ENCODE assay signal across 23 cellular contexts in genomic region chr19:49883094-49883493, GRCh38. TPM values are rescaled to one million over a fixed set of nuclear protein-coding genes. Genes with fewer than 3 reads are reported as not detected.
DNase-seq lines count a peak whose midpoint lies in the region; ATAC-seq, FAIRE-seq and TF ChIP-seq lines count a peak whose summit lies in the region.
"Had no signal": no experiment of that assay in that cellular context is flagged by ENCODE, and none has a peak within 500 bp of the region (broad histone marks: within the 10 kb centered on the region; RNA-seq: fewer than 3 reads in every experiment).

No MANE protein-coding gene starts in this region.

- H3K36me3 ChIP-seq in HEK293 (ENCODE audit: control insufficient read depth in 2 of 2, insufficient read depth in 1 of 2, low read length in 2 of 2): peaks cover 13 to 62% of the 10 kb centered on the region in 2 experiments; a peak in 2 of 3 replicates
- peaks cover 55% of the 10 kb centered on the region for H3K36me3 ChIP-seq in K562 (ENCODE audit: control insufficient read depth, insufficient read depth, low read length)

- TF ChIP-seq POLR2A in K562 (conservative IDR thresholded peaks at IDR 0.05): no peak

- H3K4me3 ChIP-seq in HEK293 (ENCODE audit: low read depth, low read length) (no peak overlapping the region), K562 (no peak overlapping the region)
- H3K4me3 ChIP-seq: GM23248 had no signal

- WGBS in K562 (ENCODE audit: insufficient coverage, low coverage, missing lambda C conversion rate): 91% methylated on average over 5 of the region's 5 CpGs

- H3K27ac ChIP-seq in HEK293 (ENCODE audit: extremely low read depth, low read depth, low read length) (no peak overlapping the region), K562 (ENCODE audit: extremely low read depth, low read depth, low read length) (no peak overlapping the region)
- H3K27ac ChIP-seq: 22Rv1, GM23248 had no signal

- H3K9me3 Mint-ChIP-seq in activated CD4-positive, alpha-beta T cell treated with anti-CD3 and anti-CD28 coated beads for 36 hours (ENCODE audit: low read depth): no peaks in the 10 kb centered on the region
- H3K9me3 Mint-ChIP-seq in stimulated activated memory B cell treated with anti-CD40 and anti-IgM and Interleukin-4, amounts not matched to agents 10 μg/mL and 1 μg/mL and 100 μg/mL, for 72 hours: no peaks in the 10 kb centered on the region
- H3K9me3 Mint-ChIP-seq: CD4-positive, CD25-positive, alpha-beta regulatory T cell; CD8-positive, alpha-beta memory T cell; HFFc6; IgD-negative memory B cell had no signal

- H3K27me3 ChIP-seq in K562 (ENCODE audit: control insufficient read depth in 2 of 2, insufficient read depth in 2 of 2, low read length in 2 of 2): no peaks in the 10 kb centered on the region

- peaks cover 45% of the 10 kb centered on the region for H3K36me3 Mint-ChIP-seq in activated CD4-positive, alpha-beta T cell treated with anti-CD3 and anti-CD28 coated beads for 36 hours (ENCODE audit: low read depth)
- H3K36me3 Mint-ChIP-seq in stimulated activated memory B cell treated with anti-CD40 and anti-IgM and Interleukin-4, amounts not matched to agents 10 μg/mL and 1 μg/mL and 100 μg/mL, for 72 hours: peaks cover 65% of the 10 kb centered on the region

- H3K4me1 Mint-ChIP-seq in activated CD4-positive, alpha-beta T cell treated with anti-CD3 and anti-CD28 coated beads for 36 hours: peaks cover 12% of the 10 kb centered on the region
- H3K4me1 Mint-ChIP-seq in stimulated activated memory B cell treated with anti-CD40 and anti-IgM and Interleukin-4, amounts not matched to agents 10 μg/mL and 1 μg/mL and 100 μg/mL, for 72 hours: peaks cover 25% of the 10 kb centered on the region

- no peak overlapping the region for H3K4me3 Mint-ChIP-seq in activated CD4-positive, alpha-beta T cell treated with anti-CD3 and anti-CD28 coated beads for 36 hours
- H3K4me3 Mint-ChIP-seq in stimulated activated memory B cell treated with anti-CD40 and anti-IgM and Interleukin-4, amounts not matched to agents 10 μg/mL and 1 μg/mL and 100 μg/mL, for 72 hours: peak overlapping the region; percentile 32
- H3K4me3 Mint-ChIP-seq: HFFc6, IgD-negative memory B cell had no signal

- H2AFZ ChIP-seq in K562 (ENCODE audit: low read depth, low read length): no peak overlapping the region
- H2AFZ ChIP-seq: GM23248 had no signal

- peaks cover 4% of the 10 kb centered on the region for H3K4me1 ChIP-seq in HEK293 (ENCODE audit: control insufficient read depth, insufficient read depth, low read length)
- H3K4me1 ChIP-seq in K562 (replicated peaks in 1 of 2; ENCODE audit: control insufficient read depth in 2 of 2, insufficient read depth in 2 of 2, low read length in 2 of 2): peaks cover 6 to 61% of the 10 kb centered on the region in 2 experiments; a peak in 3 of 5 replicates

- no peak for DNase-seq in activated CD4-positive, alpha-beta T cell treated with anti-CD3 and anti-CD28 coated beads for 36 hours
- DNase-seq in activated CD4-positive, alpha-beta T cell treated with anti-CD3 and anti-CD28 coated beads for 4 hours: no peak
- DNase-seq in K562 (ENCODE audit: extremely low read depth in 1 of 4, low spot score in 3 of 4) (no peak), DMS 273 (lab: John Stamatoyannopoulos, UW; ENCODE audit: unreplicated experiment) (no peak), NCI-H69 (lab: John Stamatoyannopoulos, UW) (no peak), foreskin melanocyte (no peak)
- DNase-seq: C1 segment of cervical spinal cord; CD4-positive, CD25-positive, alpha-beta regulatory T cell; CD8-positive, alpha-beta memory T cell; DMS153; DMS79; GDM1; GM23248; HCEC 1CT; HFFc6; KG1 had no signal

- no peak for TF ChIP-seq EP300 in K562 (IDR thresholded peaks at IDR 0.05; ENCODE audit: low read length)

- no peak for TF ChIP-seq CTCF in HEK293 (tag by site-specific recombination; IDR thresholded peaks at IDR 0.05)
- no peak for TF ChIP-seq CTCF in K562 (IDR thresholded peaks at IDR 0.05 in 2 of 3, conservative IDR thresholded peaks at IDR 0.05 in 1 of 3; ENCODE audit: insufficient read depth in 2 of 3, low read depth in 1 of 3, low read length in 3 of 3)

- ATAC-seq in activated CD4-positive, alpha-beta T cell treated with anti-CD3 and anti-CD28 coated beads for 36 hours: no peak
- no peak for ATAC-seq in K562
- no peak for ATAC-seq in stimulated activated memory B cell treated with anti-CD40 and anti-IgM and Interleukin-4, amounts not matched to agents 10 μg/mL and 1 μg/mL and 100 μg/mL, for 72 hours
- ATAC-seq: HepG2 had no signal

- peaks cover 2% of the 10 kb centered on the region for H3K79me2 ChIP-seq in K562 (ENCODE audit: control insufficient read depth, insufficient read depth, low read length)

- no TSS peak for BruUV-seq in K562 (replicated peaks; lab: Mats Ljungman, UMichigan)

- CTCF ChIA-PET in activated CD4-positive, alpha-beta T cell treated with anti-CD3 and anti-CD28 coated beads for 36 hours (lab: Charles Lee): no interaction called here
- CTCF ChIA-PET in HEK293 (lab: Yijun Ruan, JAX): no interaction called here
- CTCF ChIA-PET in K562 (lab: Yijun Ruan, JAX; ENCODE audit: low intra/inter-chr PET ratio): no interaction called here

- peak overlapping the region; percentile 2 for H3K27ac Mint-ChIP-seq in activated CD4-positive, alpha-beta T cell treated with anti-CD3 and anti-CD28 coated beads for 36 hours
- no peak overlapping the region for H3K27ac Mint-ChIP-seq in stimulated activated memory B cell treated with anti-CD40 and anti-IgM and Interleukin-4, amounts not matched to agents 10 μg/mL and 1 μg/mL and 100 μg/mL, for 72 hours
- H3K27ac Mint-ChIP-seq: HFFc6 had no signal

- FAIRE-seq in K562 (lab: Jason Lieb, UNC): no peak
- FAIRE-seq: D721Med, H54, HepG2 had no signal

- H3K9me1 ChIP-seq in K562 (ENCODE audit: control insufficient read depth, insufficient read depth, low read length): no peaks in the 10 kb centered on the region

- H4K20me1 ChIP-seq in K562 (replicated peaks; ENCODE audit: control insufficient read depth, insufficient read depth, low read length): no peaks in the 10 kb centered on the region

- H3K9me3 ChIP-seq in HEK293 (ENCODE audit: control insufficient read depth, insufficient read depth, low read depth, low read length) (no peaks in the 10 kb centered on the region), K562 (replicated peaks; ENCODE audit: control insufficient read depth, insufficient read depth, low read depth, low read length) (no peaks in the 10 kb centered on the region)

- H3K4me2 ChIP-seq in K562 (ENCODE audit: insufficient read depth, low read length): no peak overlapping the region

- H3K9ac ChIP-seq in K562 (ENCODE audit: insufficient read depth in 1 of 2, low read depth in 2 of 2, low read length in 2 of 2): no peak overlapping the region
- H3K9ac ChIP-seq: GM23248 had no signal

- POLR2A ChIA-PET in activated CD4-positive, alpha-beta T cell treated with anti-CD3 and anti-CD28 coated beads for 36 hours (lab: Charles Lee): no interaction called here
- POLR2A ChIA-PET in HEK293 (lab: Yijun Ruan, JAX) (no interaction called here), K562 (lab: Yijun Ruan, JAX) (no interaction called here)

- H3K27me3 Mint-ChIP-seq in activated CD4-positive, alpha-beta T cell treated with anti-CD3 and anti-CD28 coated beads for 36 hours: no peaks in the 10 kb centered on the region
- no peaks in the 10 kb centered on the region for H3K27me3 Mint-ChIP-seq in stimulated activated memory B cell treated with anti-CD40 and anti-IgM and Interleukin-4, amounts not matched to agents 10 μg/mL and 1 μg/mL and 100 μg/mL, for 72 hours
- H3K27me3 Mint-ChIP-seq: CD4-positive, CD25-positive, alpha-beta regulatory T cell had no signal

- no peak for TF ChIP-seq RAD21 in K562 (CRISPR knock-in tag; conservative IDR thresholded peaks at IDR 0.05 in 1 of 2, IDR thresholded peaks at IDR 0.05 in 1 of 2)

- intact Hi-C loops in activated CD4-positive, alpha-beta T cell treated with anti-CD3 and anti-CD28 coated beads for 36 hours (cut with DNase I, micrococcal nuclease): no loop called here
- intact Hi-C loops in K562 (cut with micrococcal nuclease): no loop called here

- in situ Hi-C loops in K562 (cut with MboI): no loop called here

RNA-seq across cellular contexts. Expression of gene TBC1D17, which starts 5.6 kb away (rescaled TPM):
- total RNA-seq in activated CD4-positive, alpha-beta T cell treated with anti-CD3 and anti-CD28 coated beads for 36 hours: 10 to 100 TPM; 29.1 to 29.6 TPM
- total RNA-seq in K562 (2011; cell fraction: chromatin; rRNA removed; ENCODE audit: low replicate concordance): 34.8 and 78.7 TPM in 2 replicates
- 40.9 and 43.4 TPM in 2 replicates for total RNA-seq in K562 (2011; cell fraction: nucleolus; rRNA removed)
- 33.2 and 34.5 TPM in 2 replicates for total RNA-seq in K562 (2011; cell fraction: nucleoplasm; rRNA removed)
- total RNA-seq in K562 (2014; rRNA removed) (3.8 and 6.8 TPM in 2 replicates), K562 (2014; rRNA removed; fragmentation: Illumina TruSeq; extraction: Trizol) (2.6 and 3.2 TPM in 2 replicates), K562 (2015; rRNA removed; fragmentation: Illumina TruSeq; extraction: Trizol) (2.4 and 3.5 TPM in 2 replicates), K562 (2021) (14.2 and 16.0 TPM in 2 replicates)
- polyA plus RNA-seq in K562 (2011; rRNA removed) (7.4 and 10.5 TPM in 2 replicates), K562 (2014; fragmentation: Illumina TruSeq; extraction: Trizol) (8.7 and 11.7 TPM in 2 replicates), K562 (2014; fragmentation: Nextera tagmentation; extraction: Ambion mirVana) (under 1 TPM; 0.42 to 0.46 TPM), K562 (2014; rRNA removed) (14.7 and 18.2 TPM in 2 replicates)
- 8.7 and 14.7 TPM in 2 replicates for polyA plus RNA-seq in K562 (2011; cell fraction: cytosol; rRNA removed)
- polyA plus RNA-seq in K562 (2011; cell fraction: nucleus; rRNA removed): 33.2 and 48.4 TPM in 2 replicates
- polyA plus RNA-seq in K562 (2012): 15.8 and 16.9 TPM in 2 replicates
- 5.7 and 7.2 TPM in 2 replicates for polyA minus RNA-seq in K562 (2011; rRNA and poly(A)+ RNA removed)
- 9.1 and 9.2 TPM in 2 replicates for polyA minus RNA-seq in K562 (2011; cell fraction: cytosol; rRNA and poly(A)+ RNA removed)
- 12.3 and 15.3 TPM in 2 replicates for polyA minus RNA-seq in K562 (2011; cell fraction: nucleus; rRNA and poly(A)+ RNA removed)

RNA-seq across cellular contexts. Expression of gene AKT1S1, which starts 5.9 kb away (rescaled TPM):
- total RNA-seq in activated CD4-positive, alpha-beta T cell treated with anti-CD3 and anti-CD28 coated beads for 36 hours: 10 to 100 TPM; 16.1 to 20.3 TPM
- total RNA-seq in K562 (2011; cell fraction: chromatin; rRNA removed; ENCODE audit: low replicate concordance): 24.5 and 49.9 TPM in 2 replicates
- total RNA-seq in K562 (2011; cell fraction: nucleolus; rRNA removed): 34.3 and 39.9 TPM in 2 replicates
- total RNA-seq in K562 (2011; cell fraction: nucleoplasm; rRNA removed): 26.9 and 29.9 TPM in 2 replicates
- 25.7 and 33.8 TPM in 2 replicates for total RNA-seq in K562 (2014; rRNA removed)
- 5.7 and 6.9 TPM in 2 replicates for total RNA-seq in K562 (2014; rRNA removed; fragmentation: Illumina TruSeq; extraction: Trizol)
- total RNA-seq in K562 (2015; rRNA removed; fragmentation: Illumina TruSeq; extraction: Trizol): 13.5 and 14.4 TPM in 2 replicates
- total RNA-seq in K562 (2021): 50.1 and 50.3 TPM in 2 replicates
- polyA plus RNA-seq in K562 (2011; rRNA removed): 17.1 and 22.4 TPM in 2 replicates
- 34.5 and 68.9 TPM in 2 replicates for polyA plus RNA-seq in K562 (2011; cell fraction: cytosol; rRNA removed)
- polyA plus RNA-seq in K562 (2011; cell fraction: nucleus; rRNA removed): 33.2 and 55.4 TPM in 2 replicates
- polyA plus RNA-seq in K562 (2012): 31.8 and 37.6 TPM in 2 replicates
- polyA plus RNA-seq in K562 (2014; fragmentation: Illumina TruSeq; extraction: Trizol): 39.0 and 40.7 TPM in 2 replicates
- polyA plus RNA-seq in K562 (2014; fragmentation: Nextera tagmentation; extraction: Ambion mirVana): 1 to 10 TPM; 1.2 TPM
- 38.2 and 45.4 TPM in 2 replicates for polyA plus RNA-seq in K562 (2014; rRNA removed)
- 7.8 and 10.3 TPM in 2 replicates for polyA minus RNA-seq in K562 (2011; rRNA and poly(A)+ RNA removed)
- 17.4 and 21.4 TPM in 2 replicates for polyA minus RNA-seq in K562 (2011; cell fraction: cytosol; rRNA and poly(A)+ RNA removed)
- polyA minus RNA-seq in K562 (2011; cell fraction: nucleus; rRNA and poly(A)+ RNA removed): 18.2 and 22.4 TPM in 2 replicates

RNA-seq across cellular contexts. Expression of gene IL4I1, which starts 13.6 kb away (rescaled TPM):
- 10 to 100 TPM; 21.2 to 22.2 TPM for total RNA-seq in activated CD4-positive, alpha-beta T cell treated with anti-CD3 and anti-CD28 coated beads for 36 hours
- 0.93 TPM in 1 of 2 replicates, not detected in the other for total RNA-seq in K562 (2011; cell fraction: chromatin; rRNA removed; ENCODE audit: low replicate concordance)
- 1.8 TPM in 2 replicates for total RNA-seq in K562 (2011; cell fraction: nucleolus; rRNA removed)
- 0.37 and 0.46 TPM in 2 replicates for total RNA-seq in K562 (2011; cell fraction: nucleoplasm; rRNA removed)
- total RNA-seq in K562 (2014; rRNA removed) (0.90 and 0.95 TPM in 2 replicates), K562 (2014; rRNA removed; fragmentation: Illumina TruSeq; extraction: Trizol) (0.33 TPM in 1 of 2 replicates, not detected in the other), K562 (2015; rRNA removed; fragmentation: Illumina TruSeq; extraction: Trizol) (0.19 and 0.43 TPM in 2 replicates), K562 (2021) (0.55 and 0.76 TPM in 2 replicates)
- polyA plus RNA-seq in K562 (2011; rRNA removed) (0.06 and 0.31 TPM in 2 replicates), K562 (2014; fragmentation: Illumina TruSeq; extraction: Trizol) (0.15 TPM in 1 of 2 replicates, not detected in the other), K562 (2014; fragmentation: Nextera tagmentation; extraction: Ambion mirVana) (under 1 TPM in 1 of 2 experiments, not detected in 1; 0.13 TPM), K562 (2014; rRNA removed) (0.09 and 0.44 TPM in 2 replicates)
- 0.04 and 0.36 TPM in 2 replicates for polyA plus RNA-seq in K562 (2011; cell fraction: cytosol; rRNA removed)
- 0.24 and 0.27 TPM in 2 replicates for polyA plus RNA-seq in K562 (2011; cell fraction: nucleus; rRNA removed)
- polyA plus RNA-seq in K562 (2012): 0.50 and 0.56 TPM in 2 replicates
- 0.11 TPM in 1 of 2 replicates, not detected in the other for polyA minus RNA-seq in K562 (2011; rRNA and poly(A)+ RNA removed)
- 0.67 and 0.73 TPM in 2 replicates for polyA minus RNA-seq in K562 (2011; cell fraction: cytosol; rRNA and poly(A)+ RNA removed)
- 0.67 and 0.81 TPM in 2 replicates for polyA minus RNA-seq in K562 (2011; cell fraction: nucleus; rRNA and poly(A)+ RNA removed)
- total RNA-seq: GM23248, HepG2 had no signal
- polyA plus RNA-seq: HepG2 had no signal

RNA-seq across cellular contexts. Expression of gene PNKP, which starts 15.7 kb away (rescaled TPM):
- total RNA-seq in activated CD4-positive, alpha-beta T cell treated with anti-CD3 and anti-CD28 coated beads for 36 hours: 10 to 100 TPM; 59.5 to 65.7 TPM
- total RNA-seq in K562 (2011; cell fraction: chromatin; rRNA removed; ENCODE audit: low replicate concordance): 168 and 404 TPM in 2 replicates
- 252 and 258 TPM in 2 replicates for total RNA-seq in K562 (2011; cell fraction: nucleolus; rRNA removed)
- total RNA-seq in K562 (2011; cell fraction: nucleoplasm; rRNA removed): 178 and 185 TPM in 2 replicates
- 56.0 and 59.3 TPM in 2 replicates for total RNA-seq in K562 (2014; rRNA removed)
- total RNA-seq in K562 (2014; rRNA removed; fragmentation: Illumina TruSeq; extraction: Trizol): 12.3 and 18.1 TPM in 2 replicates
- 25.3 and 29.4 TPM in 2 replicates for total RNA-seq in K562 (2015; rRNA removed; fragmentation: Illumina TruSeq; extraction: Trizol)
- 84.9 and 85.4 TPM in 2 replicates for total RNA-seq in K562 (2021)
- 13.7 and 21.3 TPM in 2 replicates for polyA plus RNA-seq in K562 (2011; rRNA removed)
- polyA plus RNA-seq in K562 (2011; cell fraction: cytosol; rRNA removed): 12.2 and 25.9 TPM in 2 replicates
- polyA plus RNA-seq in K562 (2011; cell fraction: nucleus; rRNA removed): 123 and 164 TPM in 2 replicates
- 56.7 and 64.2 TPM in 2 replicates for polyA plus RNA-seq in K562 (2012)
- polyA plus RNA-seq in K562 (2014; fragmentation: Illumina TruSeq; extraction: Trizol): 26.7 and 30.0 TPM in 2 replicates
- polyA plus RNA-seq in K562 (2014; fragmentation: Nextera tagmentation; extraction: Ambion mirVana): 1 to 10 TPM; 2.8 to 3.1 TPM
- 64.0 and 71.3 TPM in 2 replicates for polyA plus RNA-seq in K562 (2014; rRNA removed)
- polyA minus RNA-seq in K562 (2011; rRNA and poly(A)+ RNA removed): 6.7 and 8.2 TPM in 2 replicates
- polyA minus RNA-seq in K562 (2011; cell fraction: cytosol; rRNA and poly(A)+ RNA removed): 22.8 and 136 TPM in 2 replicates
- 48.2 and 49.9 TPM in 2 replicates for polyA minus RNA-seq in K562 (2011; cell fraction: nucleus; rRNA and poly(A)+ RNA removed)

RNA-seq across cellular contexts. Expression of gene PTOV1, which starts 32.1 kb away (rescaled TPM):
- 100 to 1,000 TPM in 1 of 2 experiments, 10 to 100 TPM in 1; 76.9 to 104 TPM for total RNA-seq in activated CD4-positive, alpha-beta T cell treated with anti-CD3 and anti-CD28 coated beads for 36 hours
- total RNA-seq in K562 (2011; cell fraction: chromatin; rRNA removed; ENCODE audit: low replicate concordance): 128 and 364 TPM in 2 replicates
- 274 and 281 TPM in 2 replicates for total RNA-seq in K562 (2011; cell fraction: nucleolus; rRNA removed)
- 195 and 218 TPM in 2 replicates for total RNA-seq in K562 (2011; cell fraction: nucleoplasm; rRNA removed)
- total RNA-seq in K562 (2014; rRNA removed): 61.3 and 79.5 TPM in 2 replicates
- total RNA-seq in K562 (2014; rRNA removed; fragmentation: Illumina TruSeq; extraction: Trizol): 14.0 and 23.3 TPM in 2 replicates
- 43.5 and 44.6 TPM in 2 replicates for total RNA-seq in K562 (2015; rRNA removed; fragmentation: Illumina TruSeq; extraction: Trizol)
- total RNA-seq in K562 (2021): 156 and 169 TPM in 2 replicates
- 33.0 and 58.6 TPM in 2 replicates for polyA plus RNA-seq in K562 (2011; rRNA removed)
- polyA plus RNA-seq in K562 (2011; cell fraction: cytosol; rRNA removed): 39.8 and 67.6 TPM in 2 replicates
- polyA plus RNA-seq in K562 (2011; cell fraction: nucleus; rRNA removed): 302 and 359 TPM in 2 replicates
- 104 and 153 TPM in 2 replicates for polyA plus RNA-seq in K562 (2012)
- polyA plus RNA-seq in K562 (2014; fragmentation: Illumina TruSeq; extraction: Trizol): 61.7 and 81.3 TPM in 2 replicates
- polyA plus RNA-seq in K562 (2014; fragmentation: Nextera tagmentation; extraction: Ambion mirVana): 1 to 10 TPM; 4.9 to 9.3 TPM
- 68.1 and 75.0 TPM in 2 replicates for polyA plus RNA-seq in K562 (2014; rRNA removed)
- polyA minus RNA-seq in K562 (2011; rRNA and poly(A)+ RNA removed): 22.8 and 25.3 TPM in 2 replicates
- polyA minus RNA-seq in K562 (2011; cell fraction: cytosol; rRNA and poly(A)+ RNA removed): 60.9 and 84.8 TPM in 2 replicates
- 81.6 and 99.6 TPM in 2 replicates for polyA minus RNA-seq in K562 (2011; cell fraction: nucleus; rRNA and poly(A)+ RNA removed)

Comparison
In these comparisons a context has a peak if more than half of its experiments do, and no peak if none do; other contexts are left out.
1. RNA of gene IL4I1, which starts 13.6 kb away (total RNA-seq): 21.2 to 22.2 TPM in activated CD4-positive, alpha-beta T cell treated with anti-CD3 and anti-CD28 coated beads for 36 hours; 0.19 to 1.8 TPM in K562; every median in the first group is over 4 times any median in the second.